11 cellular contexts compared by ENCODE assay signal in the genomic region with DNA sequence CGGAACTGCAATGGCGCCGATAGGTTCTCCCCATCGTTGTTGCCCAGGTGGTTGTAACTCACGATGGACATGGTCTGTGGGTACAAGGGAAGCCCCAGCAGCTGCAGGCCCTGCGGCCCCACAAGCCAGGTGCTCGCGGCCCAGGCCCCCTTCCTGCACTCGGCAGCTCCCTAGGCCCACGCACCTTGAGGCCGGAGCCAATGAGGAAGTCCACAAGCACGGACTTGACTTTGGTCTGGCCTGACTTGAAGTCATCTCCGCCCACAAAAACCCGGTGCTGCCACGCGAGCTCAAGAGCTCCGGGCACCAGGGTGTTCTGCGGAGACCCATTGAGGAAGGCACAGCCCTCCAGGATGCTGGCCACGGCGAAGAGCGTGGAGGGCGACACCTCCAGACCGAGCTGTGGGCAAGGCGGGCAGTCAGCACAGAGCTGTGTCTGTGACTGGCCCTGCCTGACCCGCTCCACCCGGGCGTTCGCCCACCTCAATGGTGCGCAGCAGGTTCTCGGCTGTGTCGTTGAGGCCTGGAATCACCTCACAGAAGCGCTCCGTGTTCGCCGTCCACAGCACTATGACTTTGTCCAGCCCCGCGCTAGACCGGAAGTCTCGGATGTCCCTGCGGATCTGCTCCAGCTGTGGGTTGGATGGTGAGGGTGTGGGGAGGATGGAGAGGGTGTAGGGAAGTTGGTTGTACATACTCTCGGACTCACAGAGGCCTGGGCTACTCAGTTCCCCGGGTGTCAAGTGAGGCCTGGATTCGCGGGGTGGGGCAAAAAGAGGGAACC. TPM values are rescaled to one million over a fixed set of nuclear protein-coding genes. Genes with fewer than 3 reads are reported as not detected.
DNase-seq lines count a peak whose midpoint lies in the region; ATAC-seq, FAIRE-seq and TF ChIP-seq lines count a peak whose summit lies in the region.
"Had no signal": no experiment of that assay in that cellular context is flagged by ENCODE, and none has a peak within 500 bp of the region (broad histone marks: within the 10 kb centered on the region; RNA-seq: fewer than 3 reads in every experiment).

No MANE protein-coding gene starts in this region.

- H3K36me3 Mint-ChIP-seq in activated naive CD8-positive, alpha-beta T cell treated with anti-CD3 and anti-CD28 coated beads, Interleukin-2, amount 10 ng/mL, durations not matched to agents 7 days and 5 days, result peaks cover 1% of the 10 kb centered on the region
- no peaks in the 10 kb centered on the region for H3K36me3 Mint-ChIP-seq in memory B cell

- no peaks in the 10 kb centered on the region for H3K27me3 Mint-ChIP-seq in activated naive CD8-positive, alpha-beta T cell treated with anti-CD3 and anti-CD28 coated beads, Interleukin-2, amount 10 ng/mL, durations not matched to agents 7 days and 5 days
- no peaks in the 10 kb centered on the region for H3K27me3 Mint-ChIP-seq in memory B cell

- no peak for TF ChIP-seq POLR2A in GM12891 (IDR thresholded peaks at IDR 0.05; ENCODE audit: low read depth, low read length)
- TF ChIP-seq POLR2A in esophagus squamous epithelium (IDR thresholded peaks at IDR 0.05), result no peak

- no peak for ATAC-seq in activated naive CD8-positive, alpha-beta T cell treated with anti-CD3 and anti-CD28 coated beads, Interleukin-2, amount 10 ng/mL, durations not matched to agents 7 days and 5 days (ENCODE audit: low read depth)
- ATAC-seq in memory B cell (ENCODE audit: low read depth), result no peak

- no peaks in the 10 kb centered on the region for H3K9me3 Mint-ChIP-seq in activated naive CD8-positive, alpha-beta T cell treated with anti-CD3 and anti-CD28 coated beads, Interleukin-2, amount 10 ng/mL, durations not matched to agents 7 days and 5 days
- H3K9me3 Mint-ChIP-seq in memory B cell, result no peaks in the 10 kb centered on the region

- DNase-seq in GM12891 (ENCODE audit: insufficient read length, low spot score) (no peak), memory B cell (ENCODE audit: low spot score in 2 of 2) (no peak), NCI-H1092 (lab: John Stamatoyannopoulos, UW) (no peak), esophagus squamous epithelium (lab: John Stamatoyannopoulos, UW) (no peak), amygdala (lab: John Stamatoyannopoulos, UW) (no peak), NCI-H1105 treated with DMSO at 0.1 percent for 48 hours (lab: John Stamatoyannopoulos, UW) (no peak)
- DNase-seq in activated naive CD8-positive, alpha-beta T cell treated with anti-CD3 and anti-CD28 coated beads, Interleukin-2, amount 10 ng/mL, durations not matched to agents 7 days and 5 days, result no peak
- DNase-seq: DMS153 had no signal

- H3K4me1 Mint-ChIP-seq in activated naive CD8-positive, alpha-beta T cell treated with anti-CD3 and anti-CD28 coated beads, Interleukin-2, amount 10 ng/mL, durations not matched to agents 7 days and 5 days, result peaks cover 11% of the 10 kb centered on the region
- peaks cover 23% of the 10 kb centered on the region for H3K4me1 Mint-ChIP-seq in memory B cell

- 65 to 68% methylated on average over 4 to 21 of the region's 44 CpGs for WGBS in esophagus squamous epithelium, 2 donors

- peak; percentile 55 for FAIRE-seq in GM12891 (lab: Jason Lieb, UNC)

- H3K27ac ChIP-seq in 22Rv1, result peak overlapping the region; percentile 93
- H3K27ac ChIP-seq in esophagus squamous epithelium, result peak overlapping the region in 1 of 4 donors; percentile 84

- intact Hi-C loops in esophagus squamous epithelium (cut with DNase I), result no loop called here

- H3K27ac Mint-ChIP-seq in activated naive CD8-positive, alpha-beta T cell treated with anti-CD3 and anti-CD28 coated beads, Interleukin-2, amount 10 ng/mL, durations not matched to agents 7 days and 5 days, result no peak overlapping the region
- no peak overlapping the region for H3K27ac Mint-ChIP-seq in memory B cell

- H3K9me3 ChIP-seq in esophagus squamous epithelium, result no peaks in the 10 kb centered on the region

- TF ChIP-seq CTCF in 22Rv1 (IDR thresholded peaks at IDR 0.05) (no peak), esophagus squamous epithelium (IDR thresholded peaks at IDR 0.05) (no peak)

- peaks cover 0 to 9% (median 0%) of the 10 kb centered on the region in 3 donors for H3K36me3 ChIP-seq in esophagus squamous epithelium

- POLR2A ChIA-PET in activated naive CD8-positive, alpha-beta T cell treated with anti-CD3 and anti-CD28 coated beads, Interleukin-2, amount 10 ng/mL, durations not matched to agents 7 days and 5 days (lab: Charles Lee), result interaction anchor here (0.9 to 1.1 kb wide), 2 partner anchors 12 to 17 kb away, joined by 3 to 4 read pairs; a partner anchor contains a TSS

- no peak overlapping the region for H3K4me3 ChIP-seq in esophagus squamous epithelium

- H3K4me1 ChIP-seq in esophagus squamous epithelium, result peaks cover 32 to 77% (median 43%) of the 10 kb centered on the region in 3 donors

- H3K4me3 Mint-ChIP-seq in activated naive CD8-positive, alpha-beta T cell treated with anti-CD3 and anti-CD28 coated beads, Interleukin-2, amount 10 ng/mL, durations not matched to agents 7 days and 5 days, result peak overlapping the region; percentile 50
- peak overlapping the region; percentile 78 for H3K4me3 Mint-ChIP-seq in memory B cell

- peaks cover 0 to 22% (median 0%) of the 10 kb centered on the region in 4 donors for H3K27me3 ChIP-seq in esophagus squamous epithelium

TF ChIP-seq in GM12891, 5 proteins besides CTCF, POLR2A, EP300 and RAD21:
- TF ChIP-seq POU2F2 (IDR thresholded peaks at IDR 0.05; ENCODE audit: low read depth, low read length) (no peak), POLR2AphosphoS5 (IDR thresholded peaks at IDR 0.05; ENCODE audit: low read depth, low read length) (no peak), TAF1 (IDR thresholded peaks at IDR 0.05; ENCODE audit: low read depth, low read length) (no peak), PAX5 (IDR thresholded peaks at IDR 0.05; ENCODE audit: insufficient read depth, low read length, severe bottlenecking) (no peak), SPI1 (IDR thresholded peaks at IDR 0.05; ENCODE audit: low read depth, low read length) (no peak)

RNA-seq across cellular contexts. Expression of a gene that starts 1.9 kb away (rescaled TPM):
- polyA plus RNA-seq in GM12891 (2012; ENCODE audit: low read depth, missing spikeins), result 14.3 TPM
- total RNA-seq in activated naive CD8-positive, alpha-beta T cell treated with anti-CD3 and anti-CD28 coated beads, Interleukin-2, amount 10 ng/mL, durations not matched to agents 7 days and 5 days, result 10 to 100 TPM; 39.6 to 43.4 TPM
- 10 to 100 TPM in 3 of 4 donors, 1 to 10 TPM in 1; 8.1 to 24.4 (median 14.4) TPM for total RNA-seq in esophagus squamous epithelium

RNA-seq across cellular contexts. Expression of a gene that starts 16.8 kb away (rescaled TPM):
- polyA plus RNA-seq in GM12891 (2012; ENCODE audit: low read depth, missing spikeins), result 60.3 TPM
- 100 to 1,000 TPM; 152 to 158 TPM for total RNA-seq in activated naive CD8-positive, alpha-beta T cell treated with anti-CD3 and anti-CD28 coated beads, Interleukin-2, amount 10 ng/mL, durations not matched to agents 7 days and 5 days
- 10 to 100 TPM; 23.7 to 48.1 (median 26.1) TPM for total RNA-seq in esophagus squamous epithelium

RNA-seq across cellular contexts. Expression of a gene that starts 38.6 kb away (rescaled TPM):
- polyA plus RNA-seq in GM12891 (2012; ENCODE audit: low read depth, missing spikeins), result 2.0 TPM
- 1 to 10 TPM; 1.2 to 1.6 TPM for total RNA-seq in activated naive CD8-positive, alpha-beta T cell treated with anti-CD3 and anti-CD28 coated beads, Interleukin-2, amount 10 ng/mL, durations not matched to agents 7 days and 5 days
- total RNA-seq in esophagus squamous epithelium, result 10 to 100 TPM in 1 of 4 donors, 1 to 10 TPM in 1, under 1 TPM in 2; 0.53 to 10.3 (median 1.9) TPM
- total RNA-seq: RPMI7951 had no signal

RNA-seq across cellular contexts. Expression of a gene that starts 50.1 kb away (rescaled TPM):
- polyA plus RNA-seq in GM12891 (2012; ENCODE audit: low read depth, missing spikeins), result 4.9 TPM
- total RNA-seq in activated naive CD8-positive, alpha-beta T cell treated with anti-CD3 and anti-CD28 coated beads, Interleukin-2, amount 10 ng/mL, durations not matched to agents 7 days and 5 days, result under 1 TPM; 0.34 to 0.75 TPM
- 1 to 10 TPM in 1 of 4 donors, under 1 TPM in 1, not detected in 2; 0.76 to 2.3 TPM for total RNA-seq in esophagus squamous epithelium
- total RNA-seq: mononuclear cell had no signal
